In genomic region chr13:72405441-72405840, GRCh38 we compare ENCODE assay signal across 1 cellular context.
TF ChIP-seq lines count a peak whose summit lies in the region.

No MANE protein-coding gene starts in this region.

TF ChIP-seq in HepG2, 621 proteins besides CTCF, POLR2A, EP300 and RAD21 (continued from another document):
- TF ChIP-seq FOXA3 (CRISPR knock-in tag; IDR thresholded peaks at IDR 0.05), result peak; percentile 24; the same call in 1 of the 2 replicates
- TF ChIP-seq PAXIP1 (CRISPR knock-in tag; conservative IDR thresholded peaks at IDR 0.05), result 0 out of 2 replicates have a peak, but pooled peaks have one; percentile 32
- peak; percentile 37; the same call in 1 of the 2 replicates for TF ChIP-seq HMG20A (CRISPR knock-in tag; IDR thresholded peaks at IDR 0.05; ENCODE audit: borderline replicate concordance)
- TF ChIP-seq NCOA2 (CRISPR knock-in tag; IDR thresholded peaks at IDR 0.05), result 0 out of 2 replicates have a peak, but pooled peaks have one; percentile 11
- TF ChIP-seq ZNF225 (CRISPR knock-in tag; IDR thresholded peaks at IDR 0.05), result no peak
- peak; percentile 36; the same call in 1 of the 2 replicates for TF ChIP-seq GATAD2A (CRISPR knock-in tag; IDR thresholded peaks at IDR 0.05)
- no peak for TF ChIP-seq FOXP1 (IDR thresholded peaks at IDR 0.05)
- peak; percentile 45 for TF ChIP-seq FOXP1 (CRISPR knock-in tag; IDR thresholded peaks at IDR 0.05)
- 0 out of 2 replicates have a peak, but pooled peaks have one; percentile 25 for TF ChIP-seq FOXP4 (CRISPR knock-in tag; IDR thresholded peaks at IDR 0.05)
- TF ChIP-seq CEBPG (CRISPR knock-in tag; IDR thresholded peaks at IDR 0.05), result 0 out of 2 replicates have a peak, but pooled peaks have one; percentile 20
- peak; percentile 66; the same call in 1 of the 2 replicates for TF ChIP-seq SOX5 (CRISPR knock-in tag; IDR thresholded peaks at IDR 0.05; ENCODE audit: borderline replicate concordance)
- TF ChIP-seq ARID5B (CRISPR knock-in tag; IDR thresholded peaks at IDR 0.05), result peak; percentile 69
- no peak for TF ChIP-seq ZBTB44 (CRISPR knock-in tag; IDR thresholded peaks at IDR 0.05)
- TF ChIP-seq ZNF432 (CRISPR knock-in tag; IDR thresholded peaks at IDR 0.05; ENCODE audit: borderline replicate concordance), result no peak
- TF ChIP-seq FOXJ3 (CRISPR knock-in tag; IDR thresholded peaks at IDR 0.05; ENCODE audit: borderline replicate concordance), result peak; percentile 33; the same call in 1 of the 2 replicates
- TF ChIP-seq CEBPB (IDR thresholded peaks at IDR 0.05; ENCODE audit: borderline replicate concordance, low read depth, low read length), result peak; percentile 33; the same call in 1 of the 2 replicates
